ENCODE assay signal across 9 cellular contexts in genomic region chr1:212959266-212960220, GRCh38. TPM values are rescaled to one million over a fixed set of nuclear protein-coding genes. Genes with fewer than 3 reads are reported as not detected.
DNase-seq lines count a peak whose midpoint lies in the region; ATAC-seq and TF ChIP-seq lines count a peak whose summit lies in the region.
"Had no signal": no experiment of that assay in that cellular context is flagged by ENCODE, and none has a peak within 500 bp of the region (broad histone marks: within the 10 kb centered on the region; RNA-seq: fewer than 3 reads in every experiment).

No MANE protein-coding gene starts in this region.

- H3K27ac ChIP-seq in adrenal gland = no peak overlapping the region

- H3K4me3 ChIP-seq in GM06990 (replicated peaks; ENCODE audit: low read depth, low read length) (peak overlapping the region; percentile 17; the same call in 1 of the 2 replicates), adrenal gland (no peak overlapping the region)
- H3K4me3 ChIP-seq in Jurkat, Clone E6-1 (ENCODE audit: low read length) = no peak overlapping the region

- H3K9me3 ChIP-seq in adrenal gland (replicated peaks in 1 of 3) = no peaks in the 10 kb centered on the region

- no peaks in the 10 kb centered on the region for H3K27me3 ChIP-seq in GM06990 (replicated peaks; ENCODE audit: control insufficient read depth, insufficient read depth, low read length)
- H3K27me3 ChIP-seq in adrenal gland = no peaks in the 10 kb centered on the region

- TF ChIP-seq CTCF in GM06990 (IDR thresholded peaks at IDR 0.05; ENCODE audit: insufficient read depth, low read length, poor library complexity, severe bottlenecking) (no peak), adrenal gland (IDR thresholded peaks at IDR 0.05) (no peak)

- no peaks in the 10 kb centered on the region for H3K4me1 ChIP-seq in adrenal gland (replicated peaks in 1 of 2)

- peak; percentile 66 for DNase-seq in GM06990 (ENCODE audit: extremely low read depth, insufficient read length)
- peak; percentile 36 for DNase-seq in Jurkat, Clone E6-1 (ENCODE audit: low read depth, low spot score)
- no peak for DNase-seq in adrenal gland
- no peak for DNase-seq in KG1 (lab: John Stamatoyannopoulos, UW)
- no peak for DNase-seq in left ventricle myocardium superior
- no peak for DNase-seq in NCI-H2196 treated with DMSO at 0.1 percent for 48 hours (lab: John Stamatoyannopoulos, UW; ENCODE audit: unreplicated experiment)
- DNase-seq: activated naive CD8-positive, alpha-beta T cell treated with anti-CD3 and anti-CD28 coated beads for 36 hours had no signal

- no peak for TF ChIP-seq POLR2A in adrenal gland (IDR thresholded peaks at IDR 0.05)

- WGBS in adrenal gland, 4 donors = 85 to 90% (median 88%) methylated on average over 14 to 18 of the region's 18 CpGs

- peak; percentile 88 for ATAC-seq in GM19351 (IDR thresholded peaks at IDR 0.05; ENCODE audit: unreplicated experiment)
- peak; percentile 73 for ATAC-seq in HG02870 (IDR thresholded peaks at IDR 0.05; ENCODE audit: unreplicated experiment)
- ATAC-seq in left ventricle myocardium superior = no peak

- intact Hi-C loops in adrenal gland (cut with DNase I) = no loop called here
- intact Hi-C loops in left ventricle myocardium superior (cut with micrococcal nuclease) = no loop called here

- H3K36me3 ChIP-seq in GM06990 (ENCODE audit: control insufficient read depth, insufficient read depth, low read length) (peaks cover 19% of the 10 kb centered on the region), adrenal gland (replicated peaks in 1 of 2) (no peaks in the 10 kb centered on the region)

RNA-seq across cellular contexts. Expression of gene VASH2, which starts 9.2 kb away (rescaled TPM):
- 20.5 TPM for polyA plus RNA-seq in Jurkat, Clone E6-1 (2012; ENCODE audit: insufficient read depth, insufficient read length)
- total RNA-seq in adrenal gland (under 1 TPM in 5 of 8 donors, not detected in 3; 0.25 to 0.72 (median 0.29) TPM), left ventricle myocardium superior (1.0 TPM)
- polyA plus RNA-seq in adrenal gland = under 1 TPM; 0.16 to 0.33 (median 0.17) TPM

RNA-seq across cellular contexts. Expression of gene ANGEL2, which starts 56.1 kb away (rescaled TPM):
- 19.6 TPM for polyA plus RNA-seq in Jurkat, Clone E6-1 (2012; ENCODE audit: insufficient read depth, insufficient read length)
- total RNA-seq in adrenal gland (10 to 100 TPM; 18.7 to 47.3 (median 29.0) TPM), left ventricle myocardium superior (16.4 TPM)
- polyA plus RNA-seq in adrenal gland = 10 to 100 TPM; 17.7 to 23.9 (median 20.1) TPM

Comparison
In these comparisons a context has a peak if more than half of its experiments do, and no peak if none do; other contexts are left out.
1. DNase-seq: peak in GM06990 (single experiment) and Jurkat, Clone E6-1 (single experiment); none in adrenal gland (0 of 7), KG1 (single experiment), left ventricle myocardium superior (single experiment) and NCI-H2196 treated with DMSO at 0.1 percent for 48 hours (single experiment).